Comparison of ENCODE assay signal across 8 cellular contexts in the genomic region with DNA sequence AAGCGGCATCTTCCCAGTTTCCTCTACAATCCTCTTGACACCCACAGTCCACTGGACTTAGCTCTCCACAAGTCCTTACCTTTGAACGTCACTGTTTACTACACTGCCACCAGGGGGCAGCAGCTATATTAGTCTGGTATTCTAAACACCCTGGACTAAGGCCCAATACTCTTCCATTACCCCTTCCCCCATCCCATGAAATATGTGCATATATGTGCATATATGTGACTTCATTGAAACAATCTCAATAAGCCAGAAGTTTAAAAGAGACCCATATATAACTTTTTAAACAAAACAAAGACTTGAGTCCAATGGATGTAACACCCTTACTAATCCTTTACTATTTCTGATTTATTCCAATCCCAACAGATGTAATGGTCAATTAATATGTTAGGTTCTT. TPM values are rescaled to one million over a fixed set of nuclear protein-coding genes. Genes with fewer than 3 reads are reported as not detected.
DNase-seq lines count a peak whose midpoint lies in the region; ATAC-seq, FAIRE-seq and TF ChIP-seq lines count a peak whose summit lies in the region.

No MANE protein-coding gene starts in this region.

- H3K4me3 ChIP-seq in OCI-LY7 (ENCODE audit: low read depth, low read length, poor library complexity, severe bottlenecking): no peak overlapping the region
- H3K4me3 ChIP-seq in fibroblast of lung (replicated peaks in 1 of 4; ENCODE audit: control extremely low read depth in 1 of 4, insufficient read depth in 1 of 4, low read depth in 3 of 4, low read length in 4 of 4): no peak overlapping the region
- no peak overlapping the region for H3K4me3 ChIP-seq in neuronal stem cell (ENCODE audit: low read length in 2 of 2)
- no peak overlapping the region for H3K4me3 ChIP-seq in thyroid gland (replicated peaks in 1 of 3)

- no peak overlapping the region for H2BK5ac ChIP-seq in neuronal stem cell (ENCODE audit: low read length)

- no peak overlapping the region for H3K18ac ChIP-seq in neuronal stem cell (ENCODE audit: low read length)

- H2BK15ac ChIP-seq in neuronal stem cell (ENCODE audit: low read length): no peak overlapping the region

- H3K79me2 ChIP-seq in OCI-LY7 (ENCODE audit: insufficient read depth, low read depth, low read length) (no peaks in the 10 kb centered on the region), fibroblast of lung (ENCODE audit: control insufficient read depth, insufficient read depth, low read length) (no peaks in the 10 kb centered on the region)

- H3K4me2 ChIP-seq in OCI-LY7 (ENCODE audit: low read length) (no peak overlapping the region), fibroblast of lung (ENCODE audit: extremely low read depth, insufficient read depth, low read length) (no peak overlapping the region), neuronal stem cell (ENCODE audit: insufficient read depth, low read length, poor library complexity, severe bottlenecking) (no peak overlapping the region)

- H3K79me1 ChIP-seq in neuronal stem cell (ENCODE audit: low read depth, low read length): no peaks in the 10 kb centered on the region

- H3K36me3 ChIP-seq in OCI-LY7 (ENCODE audit: insufficient read depth, low read length): no peaks in the 10 kb centered on the region
- no peaks in the 10 kb centered on the region for H3K36me3 ChIP-seq in fibroblast of lung (ENCODE audit: control insufficient read depth, insufficient read depth, low read length)
- H3K36me3 ChIP-seq in neuronal stem cell (replicated peaks in 1 of 2; ENCODE audit: control insufficient read depth in 2 of 2, insufficient read depth in 2 of 2, low read length in 2 of 2): no peaks in the 10 kb centered on the region
- H3K36me3 ChIP-seq in thyroid gland: no peaks in the 10 kb centered on the region

- no peaks in the 10 kb centered on the region for H4K20me1 ChIP-seq in OCI-LY7 (ENCODE audit: insufficient read depth, low read length)
- H4K20me1 ChIP-seq in fibroblast of lung (ENCODE audit: control insufficient read depth, extremely low read depth, insufficient read depth, low read length): no peaks in the 10 kb centered on the region

- POLR2A ChIA-PET in OCI-LY7 (lab: Charles Lee): no interaction called here

- no peak overlapping the region for H3K14ac ChIP-seq in neuronal stem cell (ENCODE audit: low read length)

- TF ChIP-seq CTCF in OCI-LY7 (conservative IDR thresholded peaks at IDR 0.05; ENCODE audit: low read length) (peak; percentile 76), fibroblast of lung (conservative IDR thresholded peaks at IDR 0.05 in 1 of 2, IDR thresholded peaks at IDR 0.05 in 1 of 2; ENCODE audit: low read depth in 1 of 2, low read length in 2 of 2) (peak; percentile 68 to 76), thyroid gland (IDR thresholded peaks at IDR 0.05) (peak in 4 of 6 experiments; percentile 55 to 71 (median 60))

- H3K9me3 ChIP-seq in OCI-LY7 (ENCODE audit: low read length): no peaks in the 10 kb centered on the region
- H3K9me3 ChIP-seq in fibroblast of lung (ENCODE audit: control insufficient read depth, insufficient read depth, low read depth, low read length): no peaks in the 10 kb centered on the region
- no peaks in the 10 kb centered on the region for H3K9me3 ChIP-seq in neuronal stem cell (replicated peaks in 1 of 2; ENCODE audit: control insufficient read depth in 2 of 2, insufficient read depth in 1 of 2, low read depth in 1 of 2, low read length in 2 of 2)
- H3K9me3 ChIP-seq in thyroid gland: no peaks in the 10 kb centered on the region

- no peak overlapping the region for H3K4ac ChIP-seq in neuronal stem cell (ENCODE audit: low read length)

- no TSS peak for BruUV-seq in OCI-LY7 (replicated peaks; lab: Mats Ljungman, UMichigan)

- H3K4me1 ChIP-seq in OCI-LY7 (ENCODE audit: insufficient read depth, low read length, poor library complexity, severe bottlenecking) (no peaks in the 10 kb centered on the region), fibroblast of lung (ENCODE audit: control insufficient read depth, extremely low read depth, insufficient read depth, low read length) (no peaks in the 10 kb centered on the region), neuronal stem cell (ENCODE audit: control insufficient read depth in 2 of 2, insufficient read depth in 1 of 2, low read depth in 1 of 2, low read length in 2 of 2) (no peaks in the 10 kb centered on the region), thyroid gland (no peaks in the 10 kb centered on the region)

- H3K9ac ChIP-seq in fibroblast of lung (ENCODE audit: insufficient read depth, low read length) (no peak overlapping the region), neuronal stem cell (ENCODE audit: low read depth, low read length, poor library complexity) (no peak overlapping the region)

- no peak overlapping the region for H3K23ac ChIP-seq in neuronal stem cell (ENCODE audit: low read depth, low read length, poor library complexity)

- no peak overlapping the region for H2BK12ac ChIP-seq in neuronal stem cell (ENCODE audit: low read length)

- no peak overlapping the region for H2BK120ac ChIP-seq in neuronal stem cell (ENCODE audit: low read depth, low read length)

- H3K27ac ChIP-seq in OCI-LY7 (ENCODE audit: low read depth, low read length, poor library complexity, severe bottlenecking) (no peak overlapping the region), fibroblast of lung (ENCODE audit: insufficient read depth, low read length) (no peak overlapping the region), neuronal stem cell (replicated peaks; ENCODE audit: low read length) (no peak overlapping the region), thyroid gland (no peak overlapping the region)

- intact Hi-C loops in OCI-LY7 (cut with micrococcal nuclease; ENCODE audit: unreplicated experiment) (no loop called here), thyroid gland (cut with DNase I) (loop anchor here (5.0 kb wide), 1 partner anchor 554 kb away; no protein-coding TSS in a partner anchor)

- CTCF ChIA-PET in OCI-LY7 (lab: Charles Lee; ENCODE audit: unreplicated experiment): interaction anchor here (0.6 to 0.9 kb wide), 2 partner anchors 14 to 101 kb away, joined by 3 to 4 read pairs; no protein-coding TSS in a partner anchor

- no peak overlapping the region for H4K91ac ChIP-seq in neuronal stem cell (ENCODE audit: low read depth, low read length, poor library complexity)

- H3K9me2 ChIP-seq in OCI-LY7 (ENCODE audit: insufficient read depth, low read length): no peaks in the 10 kb centered on the region

- peak; percentile 93 for ATAC-seq in GM21515 (IDR thresholded peaks at IDR 0.05; ENCODE audit: unreplicated experiment)

- no CpG with 5 or more reads among the region's 2 CpGs for WGBS in neuronal stem cell (ENCODE audit: extremely low coverage in 2 of 2, insufficient read length in 2 of 2, insufficient replicate concordance in 1 of 2), 2 donors
- WGBS in thyroid gland, 2 donors: 29 to 40% methylated on average over 2 of the region's 2 CpGs

- peak; percentile 64 for DNase-seq in DMS153 treated with DMSO at 0.1 percent for 48 hours (lab: John Stamatoyannopoulos, UW; ENCODE audit: unreplicated experiment)
- peak; percentile 35 for DNase-seq in HTR-8/SVneo (ENCODE audit: insufficient read length, low spot score)
- DNase-seq in OCI-LY7 (ENCODE audit: low spot score): peak; percentile 62
- peak; percentile 57 for DNase-seq in activated T-cell treated with anti-CD3 and anti-CD28 coated beads for 24 hours (ENCODE audit: low read depth)
- peak; percentile 74 to 82 for DNase-seq in fibroblast of lung (ENCODE audit: low read depth in 2 of 2)
- DNase-seq in neuronal stem cell (ENCODE audit: low spot score): peak; percentile 66
- peak; percentile 77 to 81 for DNase-seq in thyroid gland

- H2AK5ac ChIP-seq in neuronal stem cell (ENCODE audit: low read depth, low read length): no peak overlapping the region

- TF ChIP-seq POLR2A in thyroid gland (IDR thresholded peaks at IDR 0.05): no peak

- FAIRE-seq in HTR-8/SVneo (lab: Jason Lieb, UNC): no peak

- no peak overlapping the region for H2AFZ ChIP-seq in OCI-LY7 (ENCODE audit: low read length)
- no peak overlapping the region for H2AFZ ChIP-seq in fibroblast of lung (ENCODE audit: low read length)
- H2AFZ ChIP-seq in neuronal stem cell (ENCODE audit: low read length): no peak overlapping the region

- no peak overlapping the region for H4K8ac ChIP-seq in neuronal stem cell (ENCODE audit: low read depth, low read length)

- H3K27me3 ChIP-seq in fibroblast of lung (ENCODE audit: control insufficient read depth, insufficient read depth, low read length) (no peaks in the 10 kb centered on the region), neuronal stem cell (ENCODE audit: control insufficient read depth in 3 of 3, insufficient read depth in 3 of 3, low read depth in 1 of 3, low read length in 3 of 3) (no peaks in the 10 kb centered on the region), thyroid gland (no peaks in the 10 kb centered on the region)

RNA-seq across cellular contexts. Expression of a gene that starts 15.5 kb away (rescaled TPM):
- total RNA-seq in OCI-LY7 (2014; rRNA removed; shearing (Covaris generic)): 0.23 and 0.69 TPM in 2 replicates
- total RNA-seq in OCI-LY7 (2022) (0.53 and 0.89 TPM in 2 replicates), fibroblast of lung (3.6 and 6.6 TPM in 2 replicates), thyroid gland (1 to 10 TPM; 1.9 to 8.7 (median 5.6) TPM)
- 2.0 and 2.6 TPM in 2 replicates for polyA plus RNA-seq in fibroblast of lung
- 3.9 and 5.5 TPM in 2 replicates for polyA plus RNA-seq in fibroblast of lung (2012)
- polyA minus RNA-seq in fibroblast of lung (ENCODE audit: low replicate concordance): 1.0 TPM in 1 of 2 replicates, not detected in the other
- polyA plus RNA-seq in neuronal stem cell (2013, experiment 1 of 2): 3.7 TPM
- polyA plus RNA-seq in neuronal stem cell (2013, experiment 2 of 2): 3.4 TPM
